In the genomic region with DNA sequence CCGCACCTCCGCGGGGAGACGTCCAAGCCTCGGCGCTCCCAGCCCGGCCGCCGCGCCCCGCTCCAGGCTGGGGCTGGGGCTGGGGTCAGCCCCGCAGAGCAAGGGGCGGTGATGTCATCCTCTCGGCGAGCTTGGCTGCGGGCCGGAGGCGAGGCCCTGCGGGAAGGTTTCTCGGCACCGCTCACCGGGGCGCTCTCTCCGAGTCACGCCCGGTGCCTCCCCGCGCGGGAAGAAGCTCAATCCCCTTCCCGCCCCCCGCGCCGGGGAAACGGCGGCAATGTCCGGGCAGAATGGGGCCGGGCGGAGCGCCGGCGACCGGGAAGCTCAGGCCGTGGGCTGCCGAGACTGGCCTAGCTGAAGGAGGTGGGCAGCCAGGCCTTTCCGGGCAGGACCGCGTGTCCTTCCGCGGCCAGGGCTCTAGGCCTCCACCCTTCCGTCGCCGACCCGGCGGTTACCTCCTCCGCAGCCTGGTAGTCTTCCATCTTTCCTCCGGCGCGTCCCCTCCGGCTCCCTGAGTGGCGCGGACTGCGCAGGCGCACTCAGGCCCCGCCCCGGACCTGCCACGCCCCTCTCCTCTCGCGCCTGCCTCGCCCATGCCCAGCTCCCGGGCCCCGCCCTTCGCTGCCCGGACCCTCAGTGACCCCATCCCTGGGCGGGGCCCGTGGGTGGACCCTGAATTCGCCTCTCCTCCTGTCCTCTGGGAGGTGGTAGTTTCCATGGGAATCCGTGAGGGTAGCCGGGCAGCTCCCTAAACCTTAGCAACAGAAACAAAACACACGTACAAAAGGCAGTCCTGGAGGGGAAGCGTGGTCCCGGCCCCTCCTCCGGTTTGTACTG, we compare ENCODE assay signal across 8 cellular contexts. TPM values are rescaled to one million over a fixed set of nuclear protein-coding genes. Genes with fewer than 3 reads are reported as not detected.
DNase-seq lines count a peak whose midpoint lies in the region; ATAC-seq, FAIRE-seq and TF ChIP-seq lines count a peak whose summit lies in the region.

DYNLT1 (minus strand) TSS at position 517 of the 837 bp plus-strand sequence; CDS start at position 482, 35 bp downstream.

- ATAC-seq in GM19452 (IDR thresholded peaks at IDR 0.05; ENCODE audit: unreplicated experiment): peak; percentile 63

- POLR2A ChIA-PET in CD8-positive, alpha-beta memory T cell (lab: Charles Lee): interaction anchor here (0.5 to 2.3 kb wide), 10 partner anchors 9 to 457 kb away, joined by 3 to 46 read pairs (median 4); partner anchors contain the start of gene TMEM181
- POLR2A ChIA-PET in H1 (lab: Charles Lee; ENCODE audit: partially characterized antibody): interaction anchor here (0.9 to 3.3 kb wide), 17 partner anchors 9 to 466 kb away, joined by 3 to 13 read pairs (median 4); no protein-coding TSS in a partner anchor

- H4K91ac ChIP-seq in H1 (replicated peaks; ENCODE audit: insufficient read length, low read length) (no peak within 1 kb of the TSS), mesenchymal stem cell (ENCODE audit: low read length) (peak within 1 kb of the TSS; percentile 97)

- H3K36me3 Mint-ChIP-seq in CD8-positive, alpha-beta memory T cell: peaks cover 4 to 40% (median 4%) of the 10 kb centered on the region in 3 donors

- H3K27me3 ChIP-seq in CD8-positive, alpha-beta memory T cell (ENCODE audit: insufficient read depth, low read length, poor library complexity, severe bottlenecking): no peaks in the 10 kb centered on the region
- H3K27me3 ChIP-seq in H1 (replicated peaks in 1 of 4; ENCODE audit: control insufficient read depth in 3 of 4, extremely low read depth in 1 of 4, insufficient read depth in 3 of 4, low read length in 3 of 4) (peaks cover 0 to 4% (median 0%) of the 10 kb centered on the region in 4 experiments; a peak in 2 of 7 replicates), mesenchymal stem cell (ENCODE audit: control insufficient read depth in 1 of 2, insufficient read depth in 1 of 2, low read length in 2 of 2) (no peaks in the 10 kb centered on the region)

- CTCF ChIA-PET in CD8-positive, alpha-beta memory T cell (lab: Charles Lee): interaction anchor here (0.8 to 3.9 kb wide), 12 partner anchors 9 to 423 kb away, joined by 3 to 26 read pairs (median 4); no protein-coding TSS in a partner anchor
- CTCF ChIA-PET in H1 (lab: Charles Lee; ENCODE audit: partially characterized antibody): interaction anchor here (1.0 to 4.6 kb wide), 5 partner anchors 16 to 490 kb away, joined by 3 to 30 read pairs (median 4); no protein-coding TSS in a partner anchor

- H3K56ac ChIP-seq in H1 (replicated peaks; ENCODE audit: insufficient read length, low read depth, low read length): peak within 1 kb of the TSS; percentile 77

- peaks cover 0 to 12% of the 10 kb centered on the region in 2 experiments for H4K20me1 ChIP-seq in H1 (replicated peaks in 1 of 2; ENCODE audit: control insufficient read depth in 1 of 2, insufficient read depth in 2 of 2, low read length in 2 of 2)

- H2AK5ac ChIP-seq in H1 (ENCODE audit: low read depth, low read length) (no peak within 1 kb of the TSS), mesenchymal stem cell (ENCODE audit: low read length, severe bottlenecking) (no peak within 1 kb of the TSS)

- peak within 1 kb of the TSS; percentile 82 for H3K4me3 ChIP-seq in CD8-positive, alpha-beta memory T cell (ENCODE audit: low read length)
- H3K4me3 ChIP-seq in H1 (ENCODE audit: extremely low read depth in 1 of 4, insufficient read depth in 2 of 4, low read depth in 3 of 4, low read length in 4 of 4) (peak within 1 kb of the TSS; percentile 91 to 97 (median 95)), mesenchymal stem cell (ENCODE audit: insufficient read depth in 1 of 2, low read depth in 1 of 2, low read length in 2 of 2) (peak within 1 kb of the TSS; percentile 88 to 99)

- H3K4me1 Mint-ChIP-seq in CD8-positive, alpha-beta memory T cell: peaks cover 57 to 82% (median 67%) of the 10 kb centered on the region in 3 donors

- no peak within 1 kb of the TSS for H3K14ac ChIP-seq in H1 (ENCODE audit: insufficient read length)
- H3K14ac ChIP-seq in mesenchymal stem cell (ENCODE audit: low read length in 2 of 2): peak within 1 kb of the TSS in 1 of 2 experiments; percentile 96

- H4K8ac ChIP-seq in H1 (ENCODE audit: extremely low read depth, insufficient read depth, low read length) (peak within 1 kb of the TSS; percentile 98; the same call in 1 of the 2 replicates), mesenchymal stem cell (ENCODE audit: low read length) (peak within 1 kb of the TSS; percentile 90)

- peak within 1 kb of the TSS; percentile 93 for H3K27ac ChIP-seq in CD8-positive, alpha-beta memory T cell (ENCODE audit: low read depth, low read length)
- peak within 1 kb of the TSS; percentile 91 for H3K27ac ChIP-seq in H1 (ENCODE audit: low read depth, low read length)
- peak within 1 kb of the TSS; percentile 68 for H3K27ac ChIP-seq in mesenchymal stem cell (ENCODE audit: low read length, poor library complexity, severe bottlenecking)

- DNase-seq in CD8-positive, alpha-beta memory T cell: peak; percentile 76 to 89 (median 86)
- DNase-seq in HK-2 (ENCODE audit: unreplicated experiment) (peak; percentile 98), NOMO-1 (lab: John Stamatoyannopoulos, UW; ENCODE audit: unreplicated experiment in 2 of 2) (peak; percentile 80 to 83), H1 (ENCODE audit: low read depth in 1 of 2, low spot score in 2 of 2) (peak; percentile 80 to 99), mesenchymal stem cell (peak; percentile 94)
- DNase-seq in activated CD8-positive, alpha-beta memory T cell treated with anti-CD3 and anti-CD28 coated beads for 48 hours (ENCODE audit: low read depth in 2 of 3, low spot score in 2 of 3): peak; percentile 88 to 89 (median 89)
- DNase-seq in stimulated activated CD8-positive, alpha-beta memory T cell treated with anti-CD3 and anti-CD28 coated beads, Interleukin-12 subunit alpha, Interleukin-12 subunit beta, amount 100 ng/mL, for 4 hours (ENCODE audit: low read depth): peak; percentile 84

- H3K9ac ChIP-seq in H1 (replicated peaks in 1 of 4; ENCODE audit: extremely low read depth in 1 of 4, low read depth in 3 of 4, low read length in 3 of 4) (peak within 1 kb of the TSS; percentile 88 to 98 (median 92)), mesenchymal stem cell (ENCODE audit: low read length) (peak within 1 kb of the TSS; percentile 99)

- no peak within 1 kb of the TSS for H3K23ac ChIP-seq in H1 (ENCODE audit: insufficient read length)
- peak within 1 kb of the TSS in 1 of 2 experiments; percentile 91 for H3K23ac ChIP-seq in mesenchymal stem cell (ENCODE audit: low read length in 2 of 2)

- peaks cover 0 to 23% of the 10 kb centered on the region in 2 experiments; a peak in 2 of 4 replicates for H3K79me2 ChIP-seq in H1 (ENCODE audit: control insufficient read depth in 1 of 2, insufficient read depth in 2 of 2, low read length in 2 of 2)

- FAIRE-seq in H1 (lab: Jason Lieb, UNC): no peak

- H3K4me3 Mint-ChIP-seq in CD8-positive, alpha-beta memory T cell: peak within 1 kb of the TSS; percentile 97 to 100 (median 99)

- H2BK12ac ChIP-seq in H1 (ENCODE audit: low read depth, low read length): no peak within 1 kb of the TSS; the same call in 1 of the 2 replicates
- peak within 1 kb of the TSS; percentile 61 to 89 for H2BK12ac ChIP-seq in mesenchymal stem cell (ENCODE audit: low read length in 2 of 2)

- H3K9me3 Mint-ChIP-seq in CD8-positive, alpha-beta memory T cell: no peaks in the 10 kb centered on the region

- H2BK15ac ChIP-seq in H1 (ENCODE audit: low read length): no peak within 1 kb of the TSS
- H2BK15ac ChIP-seq in mesenchymal stem cell (ENCODE audit: low read depth, poor library complexity, severe bottlenecking): peak within 1 kb of the TSS; percentile 99

- H3K36me3 ChIP-seq in CD8-positive, alpha-beta memory T cell (ENCODE audit: insufficient read depth, low read length): no peaks in the 10 kb centered on the region
- no peaks in the 10 kb centered on the region for H3K36me3 ChIP-seq in H1 (ENCODE audit: control insufficient read depth in 2 of 4, insufficient read depth in 4 of 4, low read length in 3 of 4)
- peaks cover 0 to 15% of the 10 kb centered on the region in 2 experiments for H3K36me3 ChIP-seq in mesenchymal stem cell (ENCODE audit: control insufficient read depth in 1 of 2, insufficient read depth in 2 of 2, low read depth in 1 of 2, low read length in 2 of 2)

- TF ChIP-seq EP300 in H1 (IDR thresholded peaks at IDR 0.05; ENCODE audit: borderline replicate concordance in 1 of 2, low read depth in 2 of 2, low read length in 2 of 2): no peak

- peak within 1 kb of the TSS; percentile 89 for H3K18ac ChIP-seq in H1 (ENCODE audit: extremely low read depth, low read length)
- peak within 1 kb of the TSS; percentile 97 to 98 for H3K18ac ChIP-seq in mesenchymal stem cell (ENCODE audit: low read depth in 1 of 2, low read length in 2 of 2)

- peak; percentile 94 to 95 for TF ChIP-seq POLR2A in H1 (IDR thresholded peaks at IDR 0.05; ENCODE audit: control extremely low read depth in 1 of 2, low read depth in 2 of 2, low read length in 2 of 2)

- H4K5ac ChIP-seq in H1 (ENCODE audit: insufficient read length, low read depth, low read length): peak within 1 kb of the TSS; percentile 93

- TF ChIP-seq RAD21 in H1 (IDR thresholded peaks at IDR 0.05 in 1 of 2, conservative IDR thresholded peaks at IDR 0.05 in 1 of 2; ENCODE audit: low read depth in 2 of 2, low read length in 2 of 2): no peak; a peak in 1 of 4 replicates

- H2AFZ ChIP-seq in H1 (ENCODE audit: low read length) (peak within 1 kb of the TSS; percentile 94), mesenchymal stem cell (ENCODE audit: low read depth, low read length) (peak within 1 kb of the TSS; percentile 72)

- no peak within 1 kb of the TSS for H2BK120ac ChIP-seq in H1 (replicated peaks; ENCODE audit: low read depth, low read length)
- H2BK120ac ChIP-seq in mesenchymal stem cell (ENCODE audit: low read depth, low read length): peak within 1 kb of the TSS; percentile 85

- WGBS in H1 (ENCODE audit: extremely low coverage in 1 of 2, insufficient coverage in 1 of 2, insufficient read length in 1 of 2, insufficient replicate concordance in 2 of 2, low coverage in 1 of 2, low lambda C conversion rate in 2 of 2, missing lambda C conversion rate in 1 of 2), 2 experiments: 0% methylated on average over 26 of the region's 82 CpGs; no CpG with 5 or more reads in 1 of the 2 experiments
- under 1% methylated on average over 66 of the region's 82 CpGs for WGBS in mesenchymal stem cell

- peaks cover 55% of the 10 kb centered on the region for H3K4me1 ChIP-seq in CD8-positive, alpha-beta memory T cell (ENCODE audit: insufficient read depth, low read length)
- H3K4me1 ChIP-seq in H1 (replicated peaks in 1 of 4; ENCODE audit: control insufficient read depth in 3 of 4, insufficient read depth in 4 of 4, low read length in 3 of 4) (peaks cover 0 to 7% (median 3%) of the 10 kb centered on the region in 4 experiments; a peak in 2 of 7 replicates), mesenchymal stem cell (ENCODE audit: control insufficient read depth, insufficient read depth, low read depth, low read length) (peaks cover 11% of the 10 kb centered on the region)

- H3K4me2 ChIP-seq in H1 (ENCODE audit: insufficient read depth in 1 of 2, low read depth in 2 of 2, low read length in 2 of 2): peak within 1 kb of the TSS; percentile 69 to 74
- H3K4me2 ChIP-seq in mesenchymal stem cell (ENCODE audit: low read length, poor library complexity, severe bottlenecking): peak within 1 kb of the TSS; percentile 75

- no peak within 1 kb of the TSS for H3K4ac ChIP-seq in H1 (replicated peaks; ENCODE audit: insufficient read length, low read depth, low read length)
- peak within 1 kb of the TSS; percentile 94 to 99 for H3K4ac ChIP-seq in mesenchymal stem cell (ENCODE audit: low read depth in 1 of 2, low read length in 2 of 2)

- peak within 1 kb of the TSS; percentile 90 to 100 (median 99) for H3K27ac Mint-ChIP-seq in CD8-positive, alpha-beta memory T cell

- no peaks in the 10 kb centered on the region for H3K27me3 Mint-ChIP-seq in CD8-positive, alpha-beta memory T cell

- H3K9me3 ChIP-seq in CD8-positive, alpha-beta memory T cell (ENCODE audit: low read length): no peaks in the 10 kb centered on the region
- H3K9me3 ChIP-seq in H1 (ENCODE audit: insufficient read depth in 2 of 2, low read depth in 1 of 2, low read length in 1 of 2) (no peaks in the 10 kb centered on the region), mesenchymal stem cell (ENCODE audit: control insufficient read depth, low read length) (no peaks in the 10 kb centered on the region)

- 0 out of 4 replicates have a peak, but pooled peaks of 1 of the 3 experiments have one; percentile 3 for TF ChIP-seq CTCF in H1 (IDR thresholded peaks at IDR 0.05; ENCODE audit: control extremely low read depth in 1 of 3, insufficient read depth in 1 of 3, low read depth in 1 of 3, low read length in 3 of 3)

- peak within 1 kb of the TSS; percentile 94; the same call in 1 of the 2 replicates for H2BK5ac ChIP-seq in H1 (ENCODE audit: low read depth, low read length)
- H2BK5ac ChIP-seq in mesenchymal stem cell (ENCODE audit: low read depth, low read length, poor library complexity, severe bottlenecking): peak within 1 kb of the TSS; percentile 76

- peaks cover 3% of the 10 kb centered on the region for H3K23me2 ChIP-seq in H1 (ENCODE audit: low read depth, low read length)

- H3K79me1 ChIP-seq in H1 (ENCODE audit: low read depth, low read length) (peaks cover 10% of the 10 kb centered on the region; the same call in 1 of the 2 replicates), mesenchymal stem cell (replicated peaks; ENCODE audit: low read length, poor library complexity, severe bottlenecking) (peaks cover 2% of the 10 kb centered on the region)

- no peak within 1 kb of the TSS for H2BK20ac ChIP-seq in H1 (ENCODE audit: low read length)

RNA-seq across cellular contexts. Expression of gene DYNLT1, which starts in this region (rescaled TPM):
- 100 to 1,000 TPM in 1 of 2 experiments, 10 to 100 TPM in 1; 94.8 to 103 TPM for total RNA-seq in CD8-positive, alpha-beta memory T cell
- 83.2 TPM for polyA plus RNA-seq in CD8-positive, alpha-beta memory T cell
- total RNA-seq in H1 (2021; fragmentation: NEBNext Ultra II Directional; extraction: Animal tissue kit (Norgen Biotek cat#: 25700)): 109 and 119 TPM in 2 replicates
- polyA plus RNA-seq in H1 (2011; rRNA removed): 148 and 245 TPM in 2 replicates
- polyA plus RNA-seq in H1 (2011; cell fraction: cytosol; rRNA removed): 164 TPM
- 78.1 TPM for polyA plus RNA-seq in H1 (2011; cell fraction: nucleus; rRNA removed)
- polyA plus RNA-seq in H1 (2012, experiment 1 of 2): 140 to 180 TPM (median 156 TPM) in 4 replicates
- 183 TPM for polyA plus RNA-seq in H1 (2012, experiment 2 of 2)
- polyA plus RNA-seq in H1 (2013, experiment 1 of 2): 117 TPM
- 115 TPM for polyA plus RNA-seq in H1 (2013, experiment 2 of 2)
- 88.5 and 108 TPM in 2 replicates for polyA minus RNA-seq in H1 (2011; rRNA and poly(A)+ RNA removed)
- polyA minus RNA-seq in H1 (2011; cell fraction: cytosol; rRNA and poly(A)+ RNA removed): 26.3 TPM
- polyA minus RNA-seq in H1 (2011; cell fraction: nucleus; rRNA and poly(A)+ RNA removed): 29.9 TPM
- 187 TPM for polyA plus RNA-seq in mesenchymal stem cell (2013, experiment 1 of 2)
- polyA plus RNA-seq in mesenchymal stem cell (2013, experiment 2 of 2): 199 TPM

Comparison
In these comparisons a context has a peak if more than half of its experiments do, and no peak if none do; other contexts are left out.
1. Peak in every context shown above with its lines: DNase-seq, ATAC-seq, H3K4me3 ChIP-seq and H3K27ac ChIP-seq.